In genomic region chr7:101138149-101138870, GRCh38 we compare ENCODE assay signal across 8 cellular contexts. TPM values are rescaled to one million over a fixed set of nuclear protein-coding genes. Genes with fewer than 3 reads are reported as not detected.
DNase-seq lines count a peak whose midpoint lies in the region; ATAC-seq and TF ChIP-seq lines count a peak whose summit lies in the region.

No MANE protein-coding gene starts in this region.

- H3K4me3 ChIP-seq in GM12864 (ENCODE audit: low read depth, low read length) (no peak overlapping the region), mesodermal cell (ENCODE audit: extremely low read depth, insufficient read depth, low read length, poor library complexity, severe bottlenecking) (no peak overlapping the region)

- DNase-seq in GM12864 (ENCODE audit: low read depth), result peak; percentile 59
- peak; percentile 44 for DNase-seq in NCI-H446 treated with DMSO at 0.1 percent for 48 hours (lab: John Stamatoyannopoulos, UW)
- peak; percentile 63 for DNase-seq in activated CD4-positive, alpha-beta T cell treated with anti-CD3 and anti-CD28 coated beads, Interleukin-2, amount 50 U/mL, for 1 hour
- DNase-seq in dermis microvascular lymphatic vessel endothelial cell (ENCODE audit: low read depth in 2 of 2), result peak; percentile 97 to 99
- peak; percentile 76 to 84 for DNase-seq in stimulated activated CD8-positive, alpha-beta memory T cell treated with anti-CD3 and anti-CD28 coated beads, Interleukin-2, amount 100 ng/mL, for 48 hours (ENCODE audit: low read depth in 2 of 2)

- WGBS in mesodermal cell (ENCODE audit: insufficient coverage in 2 of 2), 2 experiments, result 10% methylated on average over 2 to 6 of the region's 17 CpGs

- no peaks in the 10 kb centered on the region for H3K9me3 ChIP-seq in mesodermal cell (ENCODE audit: control insufficient read depth, low read length)

- peak; percentile 61 for ATAC-seq in HG02973 (IDR thresholded peaks at IDR 0.05; ENCODE audit: unreplicated experiment)
- no peak for ATAC-seq in HG03045 (IDR thresholded peaks at IDR 0.05; ENCODE audit: unreplicated experiment)

- H3K4me1 ChIP-seq in mesodermal cell (ENCODE audit: control insufficient read depth, insufficient read depth, low read length, poor library complexity, severe bottlenecking), result peaks cover 58% of the 10 kb centered on the region

- peaks cover 46% of the 10 kb centered on the region for H3K36me3 ChIP-seq in mesodermal cell (ENCODE audit: control insufficient read depth, insufficient read depth, low read length)

- H3K27ac ChIP-seq in mesodermal cell (ENCODE audit: low read depth, low read length, severe bottlenecking), result peak overlapping the region; percentile 94

- peak; percentile 77 for TF ChIP-seq CTCF in GM12864 (IDR thresholded peaks at IDR 0.05; ENCODE audit: low read depth, low read length, missing control alignments)

RNA-seq across cellular contexts. Expression of gene SERPINE1, which starts 11.4 kb away (rescaled TPM):
- total RNA-seq in dermis microvascular lymphatic vessel endothelial cell, result 81.9 and 88.2 TPM in 2 replicates
- polyA plus RNA-seq in mesodermal cell (2013, experiment 1 of 2), result 150 TPM
- polyA plus RNA-seq in mesodermal cell (2013, experiment 2 of 2), result 117 TPM

RNA-seq across cellular contexts. Expression of gene AP1S1, which starts 16.0 kb away (rescaled TPM):
- total RNA-seq in dermis microvascular lymphatic vessel endothelial cell, result 126 and 172 TPM in 2 replicates
- 98.7 TPM for polyA plus RNA-seq in mesodermal cell (2013, experiment 1 of 2)
- polyA plus RNA-seq in mesodermal cell (2013, experiment 2 of 2), result 82.7 TPM

RNA-seq across cellular contexts. Expression of gene VGF, which starts 27.1 kb away (rescaled TPM):
- not detected in 2 replicates for total RNA-seq in dermis microvascular lymphatic vessel endothelial cell
- polyA plus RNA-seq in mesodermal cell (2013, experiment 1 of 2), result 79.3 TPM
- 56.9 TPM for polyA plus RNA-seq in mesodermal cell (2013, experiment 2 of 2)

RNA-seq across cellular contexts. Expression of gene NAT16, which starts 41.8 kb away (rescaled TPM):
- not detected in 2 replicates for total RNA-seq in dermis microvascular lymphatic vessel endothelial cell
- 0.70 TPM for polyA plus RNA-seq in mesodermal cell (2013, experiment 1 of 2)
- 0.20 TPM for polyA plus RNA-seq in mesodermal cell (2013, experiment 2 of 2)

RNA-seq across cellular contexts. Expression of gene TRIM56, which starts 53.0 kb away (rescaled TPM):
- 8.9 and 11.6 TPM in 2 replicates for total RNA-seq in dermis microvascular lymphatic vessel endothelial cell
- polyA plus RNA-seq in mesodermal cell (2013, experiment 1 of 2), result 4.3 TPM
- polyA plus RNA-seq in mesodermal cell (2013, experiment 2 of 2), result 4.8 TPM

Comparison
In these comparisons a context has a peak if more than half of its experiments do, and no peak if none do; other contexts are left out.
1. DNase-seq: peak in every context shown above with its lines; median percentile 98 in dermis microvascular lymphatic vessel endothelial cell; 80 in stimulated activated CD8-positive, alpha-beta memory T cell treated with anti-CD3 and anti-CD28 coated beads, Interleukin-2, amount 100 ng/mL, for 48 hours; 63 in activated CD4-positive, alpha-beta T cell treated with anti-CD3 and anti-CD28 coated beads, Interleukin-2, amount 50 U/mL, for 1 hour; 59 in GM12864; 44 in NCI-H446 treated with DMSO at 0.1 percent for 48 hours.